ENCODE assay signal across 12 cellular contexts in genomic region chr6:157529654-157530039, GRCh38.
"Had no signal": no experiment of that assay in that cellular context is flagged by ENCODE, and none has a peak within 500 bp of the region (broad histone marks: within the 10 kb centered on the region; RNA-seq: fewer than 3 reads in every experiment).

No MANE protein-coding gene starts in this region.

- H3K9ac ChIP-seq: parathyroid adenoma had no signal

- H3K27ac ChIP-seq: brain microvascular endothelial cell, parathyroid adenoma, thyroid gland, vagina had no signal

- H2AFZ ChIP-seq: parathyroid adenoma had no signal

- H3K27me3 ChIP-seq: brain microvascular endothelial cell, thyroid gland, vagina had no signal

- DNase-seq: activated CD4-positive, alpha-beta T cell treated with anti-CD3 and anti-CD28 coated beads, Interleukin-2, amount 10 ng/mL, durations not matched to agents 7 days and 5 days; activated naive CD8-positive, alpha-beta T cell treated with anti-CD3 and anti-CD28 coated beads for 36 hours; amygdala; cortex of kidney; effector CD4-positive, alpha-beta T cell; foreskin fibroblast; stimulated activated CD4-positive, alpha-beta T cell treated with anti-CD3 and anti-CD28 coated beads, Interleukin-4, amount 100 ng/mL, for 1 hour; stimulated activated naive B cell treated with anti-CD40 and anti-IgM and Interleukin-4, amounts not matched to agents 10 μg/mL and 1 μg/mL and 100 μg/mL, for 72 hours; thyroid gland had no signal

- H3K36me3 ChIP-seq: brain microvascular endothelial cell, thyroid gland, vagina had no signal

- H3K4me3 ChIP-seq: thyroid gland, vagina had no signal

- H3K9me3 ChIP-seq: thyroid gland, vagina had no signal

- H3K4me1 ChIP-seq: thyroid gland, vagina had no signal
